ENCODE assay signal across 1 cellular context in the genomic region with DNA sequence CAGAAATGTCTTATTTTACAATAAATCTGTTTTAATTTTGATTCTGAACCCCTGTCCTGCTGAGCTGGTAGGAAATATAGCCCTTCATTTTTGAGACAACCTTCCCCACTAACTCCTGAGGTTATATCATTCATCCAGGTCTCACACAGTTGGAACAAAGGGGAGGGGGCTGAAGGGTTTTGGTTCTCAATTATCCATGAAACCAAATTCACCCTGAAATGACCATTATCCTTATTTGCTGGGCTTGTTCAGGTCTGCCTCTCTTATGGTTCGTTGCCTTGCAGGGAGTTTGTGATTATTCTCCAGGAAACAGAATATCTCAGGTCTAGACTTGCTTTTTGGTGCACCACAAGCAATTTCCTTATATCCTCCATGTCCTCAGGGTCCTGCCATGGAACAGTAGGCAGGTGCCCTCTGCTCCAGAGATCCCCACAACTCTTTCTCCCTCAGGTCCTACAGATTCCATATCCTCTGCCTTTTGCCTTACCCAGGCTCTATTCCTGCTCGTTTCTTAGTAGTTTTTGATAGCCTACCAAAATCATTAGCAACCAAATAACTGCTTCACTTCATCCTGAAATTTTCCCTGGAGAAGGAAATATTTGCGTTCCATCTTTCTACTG.
TF ChIP-seq lines count a peak whose summit lies in the region.

No MANE protein-coding gene starts in this region.

TF ChIP-seq in HepG2, 621 proteins besides CTCF, POLR2A, EP300 and RAD21 (continued from another document):
- TF ChIP-seq, protein P1, sequence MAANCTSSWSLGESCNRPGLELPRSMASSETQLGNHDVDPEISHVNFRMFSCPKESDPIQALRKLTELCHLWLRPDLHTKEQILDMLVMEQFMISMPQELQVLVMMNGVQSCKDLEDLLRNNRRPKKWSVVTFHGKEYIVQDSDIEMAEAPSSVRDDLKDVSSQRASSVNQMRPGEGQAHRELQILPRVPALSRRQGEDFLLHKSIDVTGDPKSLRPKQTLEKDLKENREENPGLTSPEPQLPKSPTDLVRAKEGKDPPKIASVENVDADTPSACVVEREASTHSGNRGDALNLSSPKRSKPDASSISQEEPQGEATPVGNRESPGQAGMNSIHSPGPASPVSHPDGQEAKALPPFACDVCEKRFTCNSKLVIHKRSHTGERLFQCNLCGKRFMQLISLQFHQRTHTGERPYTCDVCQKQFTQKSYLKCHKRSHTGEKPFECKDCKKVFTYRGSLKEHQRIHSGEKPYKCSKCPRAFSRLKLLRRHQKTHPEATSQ (CRISPR knock-in tag; IDR thresholded peaks at IDR 0.05; ENCODE audit: borderline replicate concordance): peak; percentile 21; the same call in 1 of the 2 replicates
- TF ChIP-seq ZNF207 (IDR thresholded peaks at IDR 0.05; ENCODE audit: borderline replicate concordance): no peak
- TF ChIP-seq ZNF670 (CRISPR knock-in tag; IDR thresholded peaks at IDR 0.05; ENCODE audit: borderline replicate concordance): no peak
- TF ChIP-seq ZFP62 (CRISPR knock-in tag; IDR thresholded peaks at IDR 0.05): no peak
- TF ChIP-seq SP4 (CRISPR knock-in tag; IDR thresholded peaks at IDR 0.05): no peak
- TF ChIP-seq RBM22 (optimal IDR thresholded peaks at IDR 0.05; ENCODE audit: low read length): peak; percentile 99
- TF ChIP-seq POLR2G (IDR thresholded peaks at IDR 0.05; ENCODE audit: low read depth, low read length): peak; percentile 66
- TF ChIP-seq MXI1 (IDR thresholded peaks at IDR 0.05; ENCODE audit: borderline replicate concordance, low read depth, low read length): no peak
- no peak for TF ChIP-seq RELA (CRISPR knock-in tag; IDR thresholded peaks at IDR 0.05)
- TF ChIP-seq HCFC1 (IDR thresholded peaks at IDR 0.05; ENCODE audit: low read depth, low read length): no peak
- peak; percentile 32; the same call in 1 of the 2 replicates for TF ChIP-seq TARDBP (CRISPR knock-in tag; IDR thresholded peaks at IDR 0.05)
- TF ChIP-seq ZNF781 (CRISPR knock-in tag; IDR thresholded peaks at IDR 0.05; ENCODE audit: borderline replicate concordance, not compliant biosample characterization): no peak
- no peak for TF ChIP-seq DR1 (CRISPR knock-in tag; IDR thresholded peaks at IDR 0.05)
- TF ChIP-seq KDM2A (CRISPR knock-in tag; IDR thresholded peaks at IDR 0.05; ENCODE audit: borderline replicate concordance, low read depth): 0 out of 2 replicates have a peak, but pooled peaks have one; percentile 28
- no peak for TF ChIP-seq ZBTB8A (CRISPR knock-in tag; IDR thresholded peaks at IDR 0.05; ENCODE audit: borderline replicate concordance, low read depth)
- TF ChIP-seq CBX5 (CRISPR knock-in tag; IDR thresholded peaks at IDR 0.05; ENCODE audit: borderline replicate concordance): no peak
- TF ChIP-seq ZNF224 (CRISPR knock-in tag; IDR thresholded peaks at IDR 0.05): no peak
- peak; percentile 4; the same call in 1 of the 2 replicates for TF ChIP-seq POLR2AphosphoS5 (IDR thresholded peaks at IDR 0.05; ENCODE audit: low read depth, low read length)
- no peak for TF ChIP-seq ZNF468 (CRISPR knock-in tag; IDR thresholded peaks at IDR 0.05)
- no peak for TF ChIP-seq PITX1 (CRISPR knock-in tag; IDR thresholded peaks at IDR 0.05)
- TF ChIP-seq HNF4A (CRISPR knock-in tag; IDR thresholded peaks at IDR 0.05): no peak
- TF ChIP-seq ZNF383 (CRISPR knock-in tag; IDR thresholded peaks at IDR 0.05; ENCODE audit: borderline replicate concordance): no peak
- TF ChIP-seq ZNF225 (CRISPR knock-in tag; IDR thresholded peaks at IDR 0.05): no peak
- TF ChIP-seq KLF9 (CRISPR knock-in tag; IDR thresholded peaks at IDR 0.05; ENCODE audit: low read depth): no peak
TF ChIP-seq in HepG2: peak in this region for 6.
